Comparison of ENCODE assay signal across 19 cellular contexts in genomic region chr2:176137883-176138282, GRCh38. TPM values are rescaled to one million over a fixed set of nuclear protein-coding genes. Genes with fewer than 3 reads are reported as not detected.
DNase-seq lines count a peak whose midpoint lies in the region; ATAC-seq, FAIRE-seq and TF ChIP-seq lines count a peak whose summit lies in the region.
"Had no signal": no experiment of that assay in that cellular context is flagged by ENCODE, and none has a peak within 500 bp of the region (broad histone marks: within the 10 kb centered on the region; RNA-seq: fewer than 3 reads in every experiment).

No MANE protein-coding gene starts in this region.

- H3K4me3 ChIP-seq in BE2C (ENCODE audit: low read depth, low read length), result peak overlapping the region; percentile 73
- peak overlapping the region; percentile 66 for H3K4me3 ChIP-seq in MG63
- peak overlapping the region; percentile 71 to 84 for H3K4me3 ChIP-seq in kidney (ENCODE audit: low read length in 2 of 2)
- peak overlapping the region; percentile 68 for H3K4me3 ChIP-seq in skeletal muscle cell (ENCODE audit: low read depth, low read length)
- H3K4me3 ChIP-seq: BLaER1 had no signal

- H3K4me1 ChIP-seq in BE2C (peaks cover 7% of the 10 kb centered on the region; the same call in 1 of the 2 replicates), kidney (ENCODE audit: control insufficient read depth in 1 of 2, insufficient read depth in 1 of 2, low read depth in 1 of 2, low read length in 2 of 2) (peaks cover 19 to 25% of the 10 kb centered on the region in 2 donors), foreskin keratinocyte (peaks cover 10% of the 10 kb centered on the region)

- DNase-seq in BE2C (no peak), MG63 (no peak), kidney (peak; percentile 39), skeletal muscle cell (ENCODE audit: low read depth) (no peak), foreskin keratinocyte (no peak), superior temporal gyrus (ENCODE audit: extremely low spot score) (no peak)
- no peak for DNase-seq in stimulated activated CD4-positive, alpha-beta T cell treated with anti-CD3 and anti-CD28 coated beads, Interleukin-12 subunit alpha, Interleukin-12 subunit beta, amount 100 ng/mL, for 4 hours
- DNase-seq: activated CD4-positive, alpha-beta memory T cell treated with anti-CD3 and anti-CD28 coated beads for 36 hours; activated naive CD8-positive, alpha-beta T cell treated with anti-CD3 and anti-CD28 coated beads, Interleukin-2, amount 50 U/mL, for 24 hours; glutamatergic neuron; MV-4-11; NCI-H2081 treated with DMSO at 0.1 percent for 48 hours; NCI-H69; nucleus accumbens; stimulated activated naive CD8-positive, alpha-beta T cell treated with anti-CD3 and anti-CD28 coated beads, Interleukin-15, Interleukin-2, amounts not matched to agents 100 U/mL and 50 U/mL, for 24 hours; SW 1271 had no signal

- TF ChIP-seq CTCF in BE2C (IDR thresholded peaks at IDR 0.05; ENCODE audit: low read depth, low read length) (no peak), kidney (IDR thresholded peaks at IDR 0.05; ENCODE audit: borderline replicate concordance, extremely low read depth, insufficient read depth) (no peak), foreskin keratinocyte (conservative IDR thresholded peaks at IDR 0.05) (no peak)

- H3K9ac ChIP-seq in kidney (ENCODE audit: low read length in 2 of 2), result peak overlapping the region; percentile 95 to 97
- H3K9ac ChIP-seq: BLaER1 had no signal

- no peaks in the 10 kb centered on the region for H3K36me3 ChIP-seq in BE2C
- H3K36me3 ChIP-seq in MG63, result no peaks in the 10 kb centered on the region; the same call in 1 of the 2 replicates
- no peaks in the 10 kb centered on the region for H3K36me3 ChIP-seq in kidney (ENCODE audit: control insufficient read depth in 1 of 2, insufficient read depth in 2 of 2, low read length in 2 of 2)
- H3K36me3 ChIP-seq: BLaER1, Peyer's patch had no signal

- no peak for FAIRE-seq in kidney (lab: Jason Lieb, UNC)

- H3K27ac ChIP-seq in kidney (ENCODE audit: low read depth in 2 of 2, low read length in 2 of 2) (peak overlapping the region; percentile 94 to 97), foreskin keratinocyte (no peak overlapping the region)
- H3K27ac ChIP-seq: BLaER1 had no signal

- H3K9me3 ChIP-seq in BE2C (no peaks in the 10 kb centered on the region), MG63 (no peaks in the 10 kb centered on the region), kidney (ENCODE audit: control insufficient read depth in 1 of 2, low read length in 2 of 2) (no peaks in the 10 kb centered on the region)
- H3K9me3 ChIP-seq: Peyer's patch had no signal

- ATAC-seq in GM21576 (IDR thresholded peaks at IDR 0.05; ENCODE audit: unreplicated experiment), result no peak
- ATAC-seq in foreskin keratinocyte, result no peak
- ATAC-seq: activated naive CD8-positive, alpha-beta T cell treated with anti-CD3 and anti-CD28 coated beads, Interleukin-2, amount 50 U/mL, for 24 hours; stimulated activated naive CD8-positive, alpha-beta T cell treated with anti-CD3 and anti-CD28 coated beads, Interleukin-15, Interleukin-2, amounts not matched to agents 100 U/mL and 50 U/mL, for 24 hours had no signal

- intact Hi-C loops in kidney (cut with DNase I), result no loop called here

- H3K27me3 ChIP-seq in BE2C (no peaks in the 10 kb centered on the region), MG63 (no peaks in the 10 kb centered on the region), foreskin keratinocyte (no peaks in the 10 kb centered on the region)
- H3K27me3 ChIP-seq: Peyer's patch had no signal

RNA-seq across cellular contexts. Expression of gene HOXD8, which starts 8.4 kb away (rescaled TPM):
- 14.6 TPM for polyA plus RNA-seq in BE2C (2012; ENCODE audit: insufficient read depth, insufficient read length, low read depth)
- 13.4 and 15.5 TPM in 2 replicates for total RNA-seq in MG63 (2014; rRNA removed; shearing (Covaris generic); ENCODE audit: low replicate concordance)
- 76.5 TPM for total RNA-seq in kidney
- polyA plus RNA-seq in kidney (ENCODE audit: insufficient read depth, low read depth, low replicate concordance), result 122 TPM
- total RNA-seq in foreskin keratinocyte, result 6.5 and 10.8 TPM in 2 replicates
- polyA plus RNA-seq in foreskin keratinocyte, result 7.0 and 9.7 TPM in 2 replicates
- total RNA-seq: activated CD4-positive, alpha-beta memory T cell treated with anti-CD3 and anti-CD28 coated beads for 36 hours had no signal

RNA-seq across cellular contexts. Expression of gene HOXD4, which starts 13.5 kb away (rescaled TPM):
- 3.7 TPM for polyA plus RNA-seq in BE2C (2012; ENCODE audit: insufficient read depth, insufficient read length, low read depth)
- 0.26 TPM in 1 of 2 replicates, not detected in the other for total RNA-seq in MG63 (2014; rRNA removed; shearing (Covaris generic); ENCODE audit: low replicate concordance)
- total RNA-seq in kidney (27.8 TPM), foreskin keratinocyte (0.32 and 0.82 TPM in 2 replicates)
- polyA plus RNA-seq in kidney (ENCODE audit: insufficient read depth, low read depth, low replicate concordance) (12.1 TPM), foreskin keratinocyte (0.39 and 0.83 TPM in 2 replicates)
- total RNA-seq: activated CD4-positive, alpha-beta memory T cell treated with anti-CD3 and anti-CD28 coated beads for 36 hours had no signal

RNA-seq across cellular contexts. Expression of gene HOXD9, which starts 15.4 kb away (rescaled TPM):
- polyA plus RNA-seq in BE2C (2012; ENCODE audit: insufficient read depth, insufficient read length, low read depth), result 22.9 TPM
- 0.16 and 2.3 TPM in 2 replicates for total RNA-seq in MG63 (2014; rRNA removed; shearing (Covaris generic); ENCODE audit: low replicate concordance)
- total RNA-seq in kidney (36.5 TPM), foreskin keratinocyte (0.14 and 0.37 TPM in 2 replicates)
- polyA plus RNA-seq in kidney (ENCODE audit: insufficient read depth, low read depth, low replicate concordance) (36.4 TPM), foreskin keratinocyte (0.21 and 0.47 TPM in 2 replicates)
- total RNA-seq: activated CD4-positive, alpha-beta memory T cell treated with anti-CD3 and anti-CD28 coated beads for 36 hours had no signal

RNA-seq across cellular contexts. Expression of gene HOXD3, which starts 19.2 kb away (rescaled TPM):
- 4.3 TPM for polyA plus RNA-seq in BE2C (2012; ENCODE audit: insufficient read depth, insufficient read length, low read depth)
- 0.32 and 1.5 TPM in 2 replicates for total RNA-seq in MG63 (2014; rRNA removed; shearing (Covaris generic); ENCODE audit: low replicate concordance)
- total RNA-seq in kidney, result 29.3 TPM
- polyA plus RNA-seq in kidney (ENCODE audit: insufficient read depth, low read depth, low replicate concordance), result 16.9 TPM
- total RNA-seq in foreskin keratinocyte, result 0.32 and 1.2 TPM in 2 replicates
- polyA plus RNA-seq in foreskin keratinocyte, result 0.23 and 0.45 TPM in 2 replicates
- total RNA-seq: activated CD4-positive, alpha-beta memory T cell treated with anti-CD3 and anti-CD28 coated beads for 36 hours had no signal

RNA-seq across cellular contexts. Expression of gene HOXD10, which starts 21.3 kb away (rescaled TPM):
- polyA plus RNA-seq in BE2C (2012; ENCODE audit: insufficient read depth, insufficient read length, low read depth), result 0.94 TPM
- 3.8 and 4.8 TPM in 2 replicates for total RNA-seq in MG63 (2014; rRNA removed; shearing (Covaris generic); ENCODE audit: low replicate concordance)
- total RNA-seq in kidney (35.4 TPM), foreskin keratinocyte (not detected in 2 replicates)
- polyA plus RNA-seq in kidney (ENCODE audit: insufficient read depth, low read depth, low replicate concordance) (28.2 TPM), foreskin keratinocyte (not detected in 2 replicates)
- total RNA-seq: activated CD4-positive, alpha-beta memory T cell treated with anti-CD3 and anti-CD28 coated beads for 36 hours; Peyer's patch had no signal

Comparison
In these comparisons a context has a peak if more than half of its experiments do, and no peak if none do; other contexts are left out.
1. RNA of gene HOXD4, which starts 13.5 kb away (total RNA-seq): 27.8 TPM in kidney (single experiment); 0.32 to 0.82 TPM in foreskin keratinocyte and 0.26 TPM in MG63; every median in the first group is over 10 times any median in the second.
2. RNA of gene HOXD9, which starts 15.4 kb away (total RNA-seq): 36.5 TPM in kidney (single experiment); 0.16 to 2.3 TPM in MG63 and 0.14 to 0.37 TPM in foreskin keratinocyte; every median in the first group is over 10 times any median in the second.
3. Peak in every context shown above with its lines, with median percentiles within 50 percentile points of each other: H3K4me3 ChIP-seq.